Comparison of ENCODE assay signal across 26 cellular contexts in genomic region chr7:44808914-44809393, GRCh38. TPM values are rescaled to one million over a fixed set of nuclear protein-coding genes. Genes with fewer than 3 reads are reported as not detected.
A peak's percentile ranks its signal among the peaks of the same experiment; 100 is the strongest.
DNase-seq lines count a peak whose midpoint lies in the region; ATAC-seq, FAIRE-seq and TF ChIP-seq lines count a peak whose summit lies in the region.
"Had no signal": no experiment of that assay in that cellular context is flagged by ENCODE, and none has a peak within 500 bp of the region (broad histone marks: within the 10 kb centered on the region; RNA-seq: fewer than 3 reads in every experiment).

No MANE protein-coding gene starts in this region.

- H3K4me1 ChIP-seq in PC-3 (ENCODE audit: insufficient read depth, low read length) = peaks cover 7% of the 10 kb centered on the region; the same call in 1 of the 2 replicates
- H3K4me1 ChIP-seq in K562 (replicated peaks in 1 of 2; ENCODE audit: control insufficient read depth in 2 of 2, insufficient read depth in 2 of 2, low read length in 2 of 2) = peaks cover 0 to 5% of the 10 kb centered on the region in 2 experiments; a peak in 3 of 5 replicates
- H3K4me1 ChIP-seq in right lobe of liver = peaks cover 0 to 26% (median 3%) of the 10 kb centered on the region in 4 donors
- H3K4me1 ChIP-seq in naive thymus-derived CD4-positive, alpha-beta T cell (ENCODE audit: control insufficient read depth in 2 of 2, insufficient read depth in 2 of 2, low read length in 2 of 2) = no peaks in the 10 kb centered on the region
- H3K4me1 ChIP-seq: Caco-2 had no signal

- in situ Hi-C loops in K562 (cut with MboI) = no loop called here

- H3K9me2 ChIP-seq in PC-3 (replicated peaks; ENCODE audit: low read length) = no peaks in the 10 kb centered on the region

- H3K9me3 Mint-ChIP-seq in naive thymus-derived CD4-positive, alpha-beta T cell = no peaks in the 10 kb centered on the region
- H3K9me3 Mint-ChIP-seq: CD8-positive, alpha-beta T cell had no signal

- intact Hi-C loops in PC-3 (cut with micrococcal nuclease) = no loop called here
- intact Hi-C loops in K562 (cut with micrococcal nuclease) = no loop called here
- intact Hi-C loops in right lobe of liver (cut with DNase I) = no loop called here
- intact Hi-C loops in naive thymus-derived CD4-positive, alpha-beta T cell (cut with micrococcal nuclease) = no loop called here

- no peak for TF ChIP-seq EP300 in K562 (IDR thresholded peaks at IDR 0.05; ENCODE audit: low read length)

- no peak overlapping the region for H3K27ac ChIP-seq in PC-3 (ENCODE audit: low read length)
- no peak overlapping the region for H3K27ac ChIP-seq in K562 (ENCODE audit: extremely low read depth, low read depth, low read length)
- H3K27ac ChIP-seq in right lobe of liver = no peak overlapping the region
- H3K27ac ChIP-seq in naive thymus-derived CD4-positive, alpha-beta T cell (ENCODE audit: low read depth, low read length) = no peak overlapping the region
- H3K27ac ChIP-seq: C4-2B, RWPE1 had no signal

- H3K9me1 ChIP-seq in K562 (ENCODE audit: control insufficient read depth, insufficient read depth, low read length) = no peaks in the 10 kb centered on the region

- H2AFZ ChIP-seq in PC-3 (ENCODE audit: low read length) (no peak overlapping the region), K562 (ENCODE audit: low read depth, low read length) (no peak overlapping the region)

- DNase-seq in HEK293T (ENCODE audit: extremely low spot score) (no peak), PC-3 (no peak), K562 (ENCODE audit: extremely low read depth in 1 of 4, low spot score in 3 of 4) (no peak), right lobe of liver (peak in 2 of 3 donors; percentile 33 to 55), NK-92 (lab: John Stamatoyannopoulos, UW; ENCODE audit: unreplicated experiment) (no peak)
- DNase-seq in naive thymus-derived CD4-positive, alpha-beta T cell = no peak
- DNase-seq: Caco-2; CD8-positive, alpha-beta T cell; DMS79 treated with DMSO at 0.1 percent for 48 hours; GF-D8; MV-4-11; NCI-H1105; NCI-H1436 treated with DMSO at 0.1 percent for 48 hours; NCI-H187 treated with DMSO at 0.1 percent for 48 hours; NCI-H2107; NCI-H446; NCI-H524 treated with DMSO at 0.1 percent for 48 hours; NCI-H774; NK-92 treated with Interleukin-12 subunit alpha and Interleukin-12 subunit beta, amount 100 ng/mL, for 24 hours; SHP77 had no signal

- CTCF ChIA-PET in HEK293T (lab: Yijun Ruan, JAX) (no interaction called here), PC-3 (lab: Charles Lee) (no interaction called here), K562 (lab: Yijun Ruan, JAX; ENCODE audit: low intra/inter-chr PET ratio) (no interaction called here)
- CTCF ChIA-PET in naive thymus-derived CD4-positive, alpha-beta T cell (lab: Charles Lee) = no interaction called here

- BruUV-seq in PC-3 (replicated peaks; lab: Mats Ljungman, UMichigan) (no TSS peak), K562 (replicated peaks; lab: Mats Ljungman, UMichigan) (no TSS peak)

- TF ChIP-seq POLR2A in K562 (conservative IDR thresholded peaks at IDR 0.05) (no peak), right lobe of liver (IDR thresholded peaks at IDR 0.05) (no peak)

- TF ChIP-seq RAD21 in K562 (CRISPR knock-in tag; conservative IDR thresholded peaks at IDR 0.05 in 1 of 2, IDR thresholded peaks at IDR 0.05 in 1 of 2) = no peak

- H3K36me3 ChIP-seq in PC-3 (ENCODE audit: low read depth, low read length) (no peaks in the 10 kb centered on the region), K562 (ENCODE audit: control insufficient read depth, insufficient read depth, low read length) (no peaks in the 10 kb centered on the region), right lobe of liver (peaks cover 0 to 4% (median under 1%) of the 10 kb centered on the region in 4 donors)
- H3K36me3 ChIP-seq in naive thymus-derived CD4-positive, alpha-beta T cell (ENCODE audit: control insufficient read depth in 2 of 3, insufficient read depth in 3 of 3, low read length in 3 of 3) = peaks cover 0 to 12% (median 4%) of the 10 kb centered on the region in 3 experiments

- no peak overlapping the region for H3K4me3 Mint-ChIP-seq in naive thymus-derived CD4-positive, alpha-beta T cell
- H3K4me3 Mint-ChIP-seq: B cell; CD8-positive, alpha-beta T cell had no signal

- H3K9ac ChIP-seq in PC-3 (ENCODE audit: low read length) (no peak overlapping the region), K562 (ENCODE audit: insufficient read depth in 1 of 2, low read depth in 2 of 2, low read length in 2 of 2) (no peak overlapping the region; a peak in 1 of 4 replicates)

- peaks cover 0 to 1% (median 0%) of the 10 kb centered on the region in 5 donors for H3K36me3 Mint-ChIP-seq in naive thymus-derived CD4-positive, alpha-beta T cell

- WGBS in K562 (ENCODE audit: insufficient coverage, low coverage, missing lambda C conversion rate) = 27% methylated on average over 4 of the region's 4 CpGs
- 51% methylated on average over 4 of the region's 4 CpGs for WGBS in right lobe of liver (ENCODE audit: insufficient coverage, low coverage, low lambda C conversion rate, missing lambda C conversion rate)

- H3F3A ChIP-seq in PC-3 (ENCODE audit: low read length, unreplicated experiment) = no peaks in the 10 kb centered on the region

- no peak for TF ChIP-seq CTCF in PC-3 (conservative IDR thresholded peaks at IDR 0.05; ENCODE audit: low read depth, low read length)
- TF ChIP-seq CTCF in K562 (IDR thresholded peaks at IDR 0.05 in 2 of 3, conservative IDR thresholded peaks at IDR 0.05 in 1 of 3; ENCODE audit: insufficient read depth in 2 of 3, low read depth in 1 of 3, low read length in 3 of 3) = no peak
- TF ChIP-seq CTCF in right lobe of liver (IDR thresholded peaks at IDR 0.05) = no peak

- H3K79me2 ChIP-seq in PC-3 (ENCODE audit: low read length) (no peaks in the 10 kb centered on the region), K562 (ENCODE audit: control insufficient read depth, insufficient read depth, low read length) (no peaks in the 10 kb centered on the region)

- H4K20me1 ChIP-seq in PC-3 (ENCODE audit: low read length) (no peaks in the 10 kb centered on the region), K562 (replicated peaks; ENCODE audit: control insufficient read depth, insufficient read depth, low read length) (no peaks in the 10 kb centered on the region)

- H3K4me1 Mint-ChIP-seq in naive thymus-derived CD4-positive, alpha-beta T cell = peaks cover 0 to 2% (median 0%) of the 10 kb centered on the region in 7 donors
- H3K4me1 Mint-ChIP-seq: B cell had no signal

- no peaks in the 10 kb centered on the region for H3K27me3 Mint-ChIP-seq in naive thymus-derived CD4-positive, alpha-beta T cell
- H3K27me3 Mint-ChIP-seq: B cell had no signal

- H3K4me2 ChIP-seq in PC-3 (ENCODE audit: low read length) (no peak overlapping the region), K562 (ENCODE audit: insufficient read depth, low read length) (no peak overlapping the region)

- POLR2A ChIA-PET in HEK293T (lab: Yijun Ruan, JAX) = no interaction called here
- POLR2A ChIA-PET in PC-3 (lab: Charles Lee; ENCODE audit: unreplicated experiment) = no interaction called here
- POLR2A ChIA-PET in K562 (lab: Yijun Ruan, JAX) = interaction anchor here (0.6 to 1.0 kb wide), 3 partner anchors 10 to 20 kb away, joined by 3 read pairs; partner anchors contain the start of gene PPIA
- POLR2A ChIA-PET in naive thymus-derived CD4-positive, alpha-beta T cell (lab: Charles Lee) = interaction anchor here (1.7 kb wide), 1 partner anchor 11 kb away, joined by 8 read pairs; no protein-coding TSS in a partner anchor

- ATAC-seq in PC-3 (peak; percentile 23; the same call in 1 of the 2 replicates), K562 (no peak), right lobe of liver (peak; percentile 72 to 89 (median 88)), GM18517 (IDR thresholded peaks at IDR 0.05; ENCODE audit: unreplicated experiment) (no peak)
- no peak for ATAC-seq in naive thymus-derived CD4-positive, alpha-beta T cell
- ATAC-seq: CD8-positive, alpha-beta T cell; HCT116 had no signal

- no peak overlapping the region for H3K4me3 ChIP-seq in PC-3 (ENCODE audit: low read length)
- H3K4me3 ChIP-seq in K562 = no peak overlapping the region
- no peak overlapping the region for H3K4me3 ChIP-seq in right lobe of liver
- H3K4me3 ChIP-seq in naive thymus-derived CD4-positive, alpha-beta T cell (ENCODE audit: low read length) = no peak overlapping the region

- H3K9me3 ChIP-seq in PC-3 (ENCODE audit: low read length) (no peaks in the 10 kb centered on the region), K562 (replicated peaks; ENCODE audit: control insufficient read depth, insufficient read depth, low read depth, low read length) (no peaks in the 10 kb centered on the region), right lobe of liver (no peaks in the 10 kb centered on the region)
- no peaks in the 10 kb centered on the region for H3K9me3 ChIP-seq in naive thymus-derived CD4-positive, alpha-beta T cell (ENCODE audit: control insufficient read depth in 2 of 3, low read length in 3 of 3)
- H3K9me3 ChIP-seq: Caco-2 had no signal

- H3K27me3 ChIP-seq in PC-3 (ENCODE audit: low read length) (no peaks in the 10 kb centered on the region), K562 (ENCODE audit: control insufficient read depth in 2 of 2, insufficient read depth in 2 of 2, low read length in 2 of 2) (no peaks in the 10 kb centered on the region), right lobe of liver (no peaks in the 10 kb centered on the region)
- H3K27me3 ChIP-seq in naive thymus-derived CD4-positive, alpha-beta T cell (ENCODE audit: control insufficient read depth in 2 of 2, insufficient read depth in 2 of 2, low read length in 2 of 2) = no peaks in the 10 kb centered on the region

- H3K27ac Mint-ChIP-seq in naive thymus-derived CD4-positive, alpha-beta T cell = peak overlapping the region in 1 of 9 donors; percentile 67
- H3K27ac Mint-ChIP-seq: B cell; CD8-positive, alpha-beta T cell had no signal

- FAIRE-seq in K562 (lab: Jason Lieb, UNC) = no peak
- FAIRE-seq: GM12892 had no signal

RNA-seq across cellular contexts. Expression of gene PPIA, which starts 12.5 kb away (rescaled TPM):
- total RNA-seq in PC-3 (2014; rRNA removed) = 3,201 and 4,136 TPM in 2 replicates
- 453 and 475 TPM in 2 replicates for total RNA-seq in K562 (2011; cell fraction: chromatin; rRNA removed; ENCODE audit: low replicate concordance)
- 439 and 464 TPM in 2 replicates for total RNA-seq in K562 (2011; cell fraction: nucleolus; rRNA removed)
- 630 and 762 TPM in 2 replicates for total RNA-seq in K562 (2011; cell fraction: nucleoplasm; rRNA removed)
- total RNA-seq in K562 (2014; rRNA removed) = 2,805 and 3,364 TPM in 2 replicates
- 4,631 and 4,826 TPM in 2 replicates for total RNA-seq in K562 (2014; rRNA removed; fragmentation: Illumina TruSeq; extraction: Trizol)
- 3,943 and 3,973 TPM in 2 replicates for total RNA-seq in K562 (2015; rRNA removed; fragmentation: Illumina TruSeq; extraction: Trizol)
- 2,583 and 2,768 TPM in 2 replicates for total RNA-seq in K562 (2021)
- polyA plus RNA-seq in K562 (2011; rRNA removed) = 5,196 and 6,697 TPM in 2 replicates
- polyA plus RNA-seq in K562 (2011; cell fraction: cytosol; rRNA removed) = 4,310 and 6,172 TPM in 2 replicates
- 1,280 and 2,340 TPM in 2 replicates for polyA plus RNA-seq in K562 (2011; cell fraction: nucleus; rRNA removed)
- polyA plus RNA-seq in K562 (2012) = 2,534 and 3,220 TPM in 2 replicates
- polyA plus RNA-seq in K562 (2014; fragmentation: Illumina TruSeq; extraction: Trizol) = 7,504 and 8,032 TPM in 2 replicates
- 1,000 to 10,000 TPM; 2,984 to 3,298 TPM for polyA plus RNA-seq in K562 (2014; fragmentation: Nextera tagmentation; extraction: Ambion mirVana)
- polyA plus RNA-seq in K562 (2014; rRNA removed) = 6,267 and 7,127 TPM in 2 replicates
- 2,540 and 2,827 TPM in 2 replicates for polyA minus RNA-seq in K562 (2011; rRNA and poly(A)+ RNA removed)
- 724 and 768 TPM in 2 replicates for polyA minus RNA-seq in K562 (2011; cell fraction: cytosol; rRNA and poly(A)+ RNA removed)
- 135 and 291 TPM in 2 replicates for polyA minus RNA-seq in K562 (2011; cell fraction: nucleus; rRNA and poly(A)+ RNA removed)
- total RNA-seq in right lobe of liver = 1,000 to 10,000 TPM in 2 of 6 experiments, 100 to 1,000 TPM in 4; 530 to 1,528 (median 637) TPM
- total RNA-seq in naive thymus-derived CD4-positive, alpha-beta T cell = 1,000 to 10,000 TPM in 1 of 5 experiments, 100 to 1,000 TPM in 4; 535 to 1,748 (median 620) TPM
- 1,000 to 10,000 TPM; 3,113 to 3,303 TPM for polyA plus RNA-seq in naive thymus-derived CD4-positive, alpha-beta T cell

RNA-seq across cellular contexts. Expression of gene H2AZ2, which starts 38.9 kb away (rescaled TPM):
- total RNA-seq in PC-3 (2014; rRNA removed) (376 and 400 TPM in 2 replicates), K562 (2014; rRNA removed) (380 and 497 TPM in 2 replicates), K562 (2014; rRNA removed; fragmentation: Illumina TruSeq; extraction: Trizol) (286 and 296 TPM in 2 replicates), K562 (2015; rRNA removed; fragmentation: Illumina TruSeq; extraction: Trizol) (217 and 219 TPM in 2 replicates), K562 (2021) (273 and 286 TPM in 2 replicates), right lobe of liver (10 to 100 TPM; 49.3 to 69.1 (median 60.9) TPM)
- 52.2 and 119 TPM in 2 replicates for total RNA-seq in K562 (2011; cell fraction: chromatin; rRNA removed; ENCODE audit: low replicate concordance)
- 49.0 and 52.7 TPM in 2 replicates for total RNA-seq in K562 (2011; cell fraction: nucleolus; rRNA removed)
- 81.8 and 141 TPM in 2 replicates for total RNA-seq in K562 (2011; cell fraction: nucleoplasm; rRNA removed)
- polyA plus RNA-seq in K562 (2011; rRNA removed) (276 and 382 TPM in 2 replicates), K562 (2014; fragmentation: Illumina TruSeq; extraction: Trizol) (213 and 246 TPM in 2 replicates), K562 (2014; fragmentation: Nextera tagmentation; extraction: Ambion mirVana) (100 to 1,000 TPM; 105 to 118 TPM), K562 (2014; rRNA removed) (295 and 305 TPM in 2 replicates)
- 254 and 312 TPM in 2 replicates for polyA plus RNA-seq in K562 (2011; cell fraction: cytosol; rRNA removed)
- polyA plus RNA-seq in K562 (2011; cell fraction: nucleus; rRNA removed) = 75.0 and 103 TPM in 2 replicates
- polyA plus RNA-seq in K562 (2012) = 262 and 408 TPM in 2 replicates
- 211 and 268 TPM in 2 replicates for polyA minus RNA-seq in K562 (2011; rRNA and poly(A)+ RNA removed)
- 75.6 and 99.9 TPM in 2 replicates for polyA minus RNA-seq in K562 (2011; cell fraction: cytosol; rRNA and poly(A)+ RNA removed)
- polyA minus RNA-seq in K562 (2011; cell fraction: nucleus; rRNA and poly(A)+ RNA removed) = 17.5 and 34.1 TPM in 2 replicates
- total RNA-seq in naive thymus-derived CD4-positive, alpha-beta T cell = 100 to 1,000 TPM; 141 to 284 (median 143) TPM
- 100 to 1,000 TPM; 202 to 252 TPM for polyA plus RNA-seq in naive thymus-derived CD4-positive, alpha-beta T cell

Comparison
In these comparisons a context has a peak if more than half of its experiments do, and no peak if none do; other contexts are left out.
1. DNase-seq: peak in right lobe of liver (2 of 3); none in HEK293T (single experiment), PC-3 (single experiment), K562 (0 of 4), naive thymus-derived CD4-positive, alpha-beta T cell (0 of 9) and NK-92 (single experiment).
2. ATAC-seq: peak in PC-3 (single experiment) and right lobe of liver (4 of 4); none in K562 (single experiment), GM18517 (single experiment) and naive thymus-derived CD4-positive, alpha-beta T cell (single experiment).
3. POLR2A ChIA-PET loops: an anchor here in K562 (0.6 to 1.0 kb wide) and naive thymus-derived CD4-positive, alpha-beta T cell (1.7 kb wide); none called in HEK293T and PC-3.